8 cellular contexts compared by ENCODE assay signal in the genomic region with DNA sequence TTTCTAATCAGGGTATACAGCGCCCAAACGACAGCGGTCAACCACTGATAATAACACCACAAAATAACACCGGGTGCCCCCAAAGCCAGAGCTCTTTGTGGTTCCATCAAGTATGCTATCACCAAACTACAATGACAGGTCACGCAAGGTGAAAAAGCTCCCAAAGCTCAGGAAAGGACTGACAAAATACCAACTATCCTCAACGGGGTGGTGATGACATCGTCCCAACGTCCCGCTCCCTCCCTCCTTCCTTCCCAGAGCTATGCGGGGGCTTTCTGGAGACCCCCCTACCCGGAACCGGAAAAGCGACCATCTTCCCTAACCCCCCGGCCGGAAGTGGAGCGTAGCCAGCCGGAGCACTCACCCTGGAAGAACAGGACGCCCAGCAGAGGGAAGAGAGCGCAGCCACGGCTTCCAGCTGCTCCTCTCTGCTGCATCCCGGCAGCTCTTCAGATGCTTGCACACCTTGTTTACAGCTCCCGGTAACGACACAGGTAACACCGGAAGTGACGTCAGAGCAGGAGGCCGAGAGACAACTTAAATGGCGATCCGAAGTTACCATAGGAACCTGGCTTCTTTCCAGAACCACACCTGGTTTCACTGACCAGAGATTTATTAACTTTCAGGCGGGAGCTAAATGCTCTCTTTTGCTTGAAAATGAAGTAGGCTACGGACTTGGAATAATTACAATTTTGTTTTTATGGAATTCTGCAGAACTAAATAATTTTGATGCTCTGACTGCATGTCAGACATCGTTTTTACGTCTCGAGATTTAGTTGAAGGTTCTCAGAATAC. TPM values are rescaled to one million over a fixed set of nuclear protein-coding genes. Genes with fewer than 3 reads are reported as not detected.
DNase-seq lines count a peak whose midpoint lies in the region; ATAC-seq lines count a peak whose summit lies in the region.

A gene with protein sequence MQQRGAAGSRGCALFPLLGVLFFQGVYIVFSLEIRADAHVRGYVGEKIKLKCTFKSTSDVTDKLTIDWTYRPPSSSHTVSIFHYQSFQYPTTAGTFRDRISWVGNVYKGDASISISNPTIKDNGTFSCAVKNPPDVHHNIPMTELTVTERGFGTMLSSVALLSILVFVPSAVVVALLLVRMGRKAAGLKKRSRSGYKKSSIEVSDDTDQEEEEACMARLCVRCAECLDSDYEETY (minus strand): TSS at position 508 of the 795 bp plus-strand sequence. CDS start 71 bp downstream, at position 437.

- peaks cover 21% of the 10 kb centered on the region for H3K4me1 Mint-ChIP-seq in dendritic cell treated with granulocyte-macrophage colony-stimulating factor and Interleukin-4, amounts not matched to agents 40 ng/mL and 50 ng/mL, for 4 days (ENCODE audit: low read depth)

- intact Hi-C loops in dendritic cell treated with granulocyte-macrophage colony-stimulating factor and Interleukin-4, amounts not matched to agents 40 ng/mL and 50 ng/mL, for 4 days (cut with micrococcal nuclease): loop anchor here (5.0 kb wide), 1 partner anchor 35 kb away; no protein-coding TSS in a partner anchor

- ATAC-seq in GM18907 (IDR thresholded peaks at IDR 0.05; ENCODE audit: unreplicated experiment) (peak; percentile 68), HG03442 (IDR thresholded peaks at IDR 0.05; ENCODE audit: unreplicated experiment) (peak; percentile 73)

- peak within 1 kb of the TSS; percentile 96 for H3K4me3 Mint-ChIP-seq in dendritic cell treated with granulocyte-macrophage colony-stimulating factor and Interleukin-4, amounts not matched to agents 40 ng/mL and 50 ng/mL, for 4 days

- H3K9me3 Mint-ChIP-seq in dendritic cell treated with granulocyte-macrophage colony-stimulating factor and Interleukin-4, amounts not matched to agents 40 ng/mL and 50 ng/mL, for 4 days: no peaks in the 10 kb centered on the region

- H3K36me3 Mint-ChIP-seq in dendritic cell treated with granulocyte-macrophage colony-stimulating factor and Interleukin-4, amounts not matched to agents 40 ng/mL and 50 ng/mL, for 4 days (ENCODE audit: low read depth): peaks cover 6% of the 10 kb centered on the region

- DNase-seq in A172 (ENCODE audit: low spot score): peak; percentile 74
- peak; percentile 99 for DNase-seq in NCI-H526 treated with DMSO at 0.1 percent for 48 hours (lab: John Stamatoyannopoulos, UW)
- DNase-seq in activated CD4-positive, alpha-beta T cell treated with anti-CD3 and anti-CD28 coated beads, Interleukin-2, amount 50 U/mL, for 4 hours: peak; percentile 73 to 80
- DNase-seq in left kidney (ENCODE audit: low read depth, low spot score): peak; percentile 97
- peak; percentile 58 to 72 for DNase-seq in stimulated activated CD4-positive, alpha-beta T cell treated with anti-CD3 and anti-CD28 coated beads, Interleukin-1b, Interleukin-23, amount 100 ng/mL, for 4 hours (ENCODE audit: low read depth in 2 of 2)

- H3K27ac Mint-ChIP-seq in dendritic cell treated with granulocyte-macrophage colony-stimulating factor and Interleukin-4, amounts not matched to agents 40 ng/mL and 50 ng/mL, for 4 days: peak within 1 kb of the TSS; percentile 96

- H3K27me3 Mint-ChIP-seq in dendritic cell treated with granulocyte-macrophage colony-stimulating factor and Interleukin-4, amounts not matched to agents 40 ng/mL and 50 ng/mL, for 4 days: no peaks in the 10 kb centered on the region

RNA-seq across cellular contexts. Expression of the gene that starts here (rescaled TPM):
- 1.8 and 2.0 TPM in 2 replicates for total RNA-seq in A172 (2014; rRNA removed; shearing (Covaris generic))

Comparison
In these comparisons a context has a peak if more than half of its experiments do, and no peak if none do; other contexts are left out.
1. Peak in every context shown above with its lines: DNase-seq and ATAC-seq.